In genomic region chr1:211258310-211258755, GRCh38 we compare ENCODE assay signal across 8 cellular contexts. TPM values are rescaled to one million over a fixed set of nuclear protein-coding genes. Genes with fewer than 3 reads are reported as not detected.
A peak's percentile ranks its signal among the peaks of the same experiment; 100 is the strongest.
DNase-seq lines count a peak whose midpoint lies in the region; ATAC-seq and TF ChIP-seq lines count a peak whose summit lies in the region.

No MANE protein-coding gene starts in this region.

- no peaks in the 10 kb centered on the region for H4K20me1 ChIP-seq in KMS-11 (ENCODE audit: insufficient read depth)
- H4K20me1 ChIP-seq in fibroblast of lung (ENCODE audit: control insufficient read depth, extremely low read depth, insufficient read depth, low read length) = no peaks in the 10 kb centered on the region

- peak overlapping the region; percentile 70 for H3K4me3 Mint-ChIP-seq in Calu3 (ENCODE audit: low read depth, unreplicated experiment)
- peak overlapping the region; percentile 92 for H3K4me3 Mint-ChIP-seq in activated T-helper 17 cell treated with anti-CD3 and anti-CD28 coated beads, Interleukin-2, amount 50 U/mL, for 72 hours
- H3K4me3 Mint-ChIP-seq in naive thymus-derived CD8-positive, alpha-beta T cell = peak overlapping the region; percentile 90 to 96 (median 94)

- peaks cover 23% of the 10 kb centered on the region; the same call in 1 of the 2 replicates for H3K79me2 ChIP-seq in KMS-11 (ENCODE audit: insufficient read depth, low read depth)
- H3K79me2 ChIP-seq in fibroblast of lung (ENCODE audit: control insufficient read depth, insufficient read depth, low read length) = peaks cover 22% of the 10 kb centered on the region

- TF ChIP-seq CTCF in Calu3 (IDR thresholded peaks at IDR 0.05; ENCODE audit: unreplicated experiment) (no peak), KMS-11 (conservative IDR thresholded peaks at IDR 0.05; ENCODE audit: low read depth, low read length) (no peak), fibroblast of lung (conservative IDR thresholded peaks at IDR 0.05 in 1 of 2, IDR thresholded peaks at IDR 0.05 in 1 of 2; ENCODE audit: low read depth in 1 of 2, low read length in 2 of 2) (no peak)

- no peaks in the 10 kb centered on the region for H3K9me3 Mint-ChIP-seq in Calu3 (ENCODE audit: low read depth, unreplicated experiment)
- no peaks in the 10 kb centered on the region for H3K9me3 Mint-ChIP-seq in activated T-helper 17 cell treated with anti-CD3 and anti-CD28 coated beads, Interleukin-2, amount 50 U/mL, for 72 hours
- no peaks in the 10 kb centered on the region for H3K9me3 Mint-ChIP-seq in naive thymus-derived CD8-positive, alpha-beta T cell

- H3K27ac ChIP-seq in KMS-11 = peak overlapping the region; percentile 99
- peak overlapping the region; percentile 86 for H3K27ac ChIP-seq in fibroblast of lung (ENCODE audit: insufficient read depth, low read length)

- DNase-seq in Calu3 (peak; percentile 79), RPMI7951 (ENCODE audit: low read depth) (peak; percentile 76), fibroblast of lung (ENCODE audit: low read depth in 2 of 2) (peak; percentile 81 to 82)
- DNase-seq in naive thymus-derived CD8-positive, alpha-beta T cell = peak; percentile 35 to 81 (median 60)
- DNase-seq in stimulated activated naive CD4-positive, alpha-beta T cell treated with Interleukin-2 at 50 U/mL for 16 hours (lab: John Stamatoyannopoulos, UW) = peak; percentile 61

- H2AFZ ChIP-seq in KMS-11 (ENCODE audit: low read depth) (peak overlapping the region; percentile 87), fibroblast of lung (ENCODE audit: low read length) (peak overlapping the region; percentile 66)

- peak; percentile 44 for ATAC-seq in GM21717 (IDR thresholded peaks at IDR 0.05; ENCODE audit: unreplicated experiment)
- peak; percentile 14 for ATAC-seq in activated T-helper 17 cell treated with anti-CD3 and anti-CD28 coated beads, Interleukin-2, amount 50 U/mL, for 72 hours (replicated peaks)
- peak; percentile 35 to 43 for ATAC-seq in naive thymus-derived CD8-positive, alpha-beta T cell

- peaks cover 18% of the 10 kb centered on the region for H3K4me1 Mint-ChIP-seq in Calu3 (ENCODE audit: low read depth, unreplicated experiment)
- no peaks in the 10 kb centered on the region for H3K4me1 Mint-ChIP-seq in activated T-helper 17 cell treated with anti-CD3 and anti-CD28 coated beads, Interleukin-2, amount 50 U/mL, for 72 hours
- peaks cover 8 to 26% (median 23%) of the 10 kb centered on the region in 4 donors for H3K4me1 Mint-ChIP-seq in naive thymus-derived CD8-positive, alpha-beta T cell

- no peaks in the 10 kb centered on the region for H3K9me3 ChIP-seq in fibroblast of lung (ENCODE audit: control insufficient read depth, insufficient read depth, low read depth, low read length)

- H3K9ac ChIP-seq in KMS-11 = peak overlapping the region; percentile 97
- peak overlapping the region; percentile 73 for H3K9ac ChIP-seq in fibroblast of lung (ENCODE audit: insufficient read depth, low read length)

- intact Hi-C loops in Calu3 (cut with micrococcal nuclease; ENCODE audit: unreplicated experiment) = loop anchor here (10.0 kb wide), 1 partner anchor 814 kb away; no protein-coding TSS in a partner anchor

- POLR2A ChIA-PET in naive thymus-derived CD8-positive, alpha-beta T cell (lab: Charles Lee) = interaction anchor here (0.5 to 1.7 kb wide), 18 partner anchors 10 to 1028 kb away, joined by 3 to 14 read pairs (median 3); partner anchors contain the start of genes KCNH1 and PPP2R5A

- H3K4me2 ChIP-seq in KMS-11 = peak overlapping the region; percentile 77
- H3K4me2 ChIP-seq in fibroblast of lung (ENCODE audit: extremely low read depth, insufficient read depth, low read length) = peak overlapping the region; percentile 88

- H3K27ac Mint-ChIP-seq in Calu3 (ENCODE audit: unreplicated experiment) = peak overlapping the region; percentile 62
- peak overlapping the region; percentile 94 for H3K27ac Mint-ChIP-seq in activated T-helper 17 cell treated with anti-CD3 and anti-CD28 coated beads, Interleukin-2, amount 50 U/mL, for 72 hours
- peak overlapping the region; percentile 87 to 98 (median 96) for H3K27ac Mint-ChIP-seq in naive thymus-derived CD8-positive, alpha-beta T cell

- H3K4me3 ChIP-seq in KMS-11 (IDR thresholded peaks at IDR 0.05; ENCODE audit: insufficient read depth, low read depth, low read length) (peak overlapping the region; percentile 53), fibroblast of lung (replicated peaks in 1 of 4; ENCODE audit: control extremely low read depth in 1 of 4, insufficient read depth in 1 of 4, low read depth in 3 of 4, low read length in 4 of 4) (peak overlapping the region; percentile 44 to 93 (median 76))

- H3K27me3 Mint-ChIP-seq in Calu3 (ENCODE audit: unreplicated experiment) = no peaks in the 10 kb centered on the region
- H3K27me3 Mint-ChIP-seq in activated T-helper 17 cell treated with anti-CD3 and anti-CD28 coated beads, Interleukin-2, amount 50 U/mL, for 72 hours = no peaks in the 10 kb centered on the region
- H3K27me3 Mint-ChIP-seq in naive thymus-derived CD8-positive, alpha-beta T cell = no peaks in the 10 kb centered on the region

- H3K4me1 ChIP-seq in KMS-11 (ENCODE audit: low read depth, poor library complexity, severe bottlenecking) = peaks cover 28% of the 10 kb centered on the region
- peaks cover 6% of the 10 kb centered on the region for H3K4me1 ChIP-seq in fibroblast of lung (ENCODE audit: control insufficient read depth, extremely low read depth, insufficient read depth, low read length)

- H3K36me3 Mint-ChIP-seq in Calu3 (ENCODE audit: insufficient read depth, unreplicated experiment) = peaks cover 40% of the 10 kb centered on the region
- H3K36me3 Mint-ChIP-seq in activated T-helper 17 cell treated with anti-CD3 and anti-CD28 coated beads, Interleukin-2, amount 50 U/mL, for 72 hours (ENCODE audit: low read depth) = peaks cover 17% of the 10 kb centered on the region
- H3K36me3 Mint-ChIP-seq in naive thymus-derived CD8-positive, alpha-beta T cell = peaks cover 0 to 10% (median 3%) of the 10 kb centered on the region in 3 donors

- CTCF ChIA-PET in Calu3 (lab: Charles Lee) = interaction anchor here (0.7 to 1.3 kb wide), 7 partner anchors 12 to 257 kb away, joined by 3 to 7 read pairs (median 4); no protein-coding TSS in a partner anchor

- H3K36me3 ChIP-seq in KMS-11 (ENCODE audit: insufficient read depth) (no peaks in the 10 kb centered on the region), fibroblast of lung (ENCODE audit: control insufficient read depth, insufficient read depth, low read length) (no peaks in the 10 kb centered on the region)

- BruUV-seq in Calu3 (replicated peaks; lab: Mats Ljungman, UMichigan) = no TSS peak

- H3K27me3 ChIP-seq in KMS-11 (ENCODE audit: insufficient read depth, low read depth) = no peaks in the 10 kb centered on the region
- H3K27me3 ChIP-seq in fibroblast of lung (ENCODE audit: control insufficient read depth, insufficient read depth, low read length) = no peaks in the 10 kb centered on the region

RNA-seq across cellular contexts. Expression of gene RCOR3, which starts 0.8 kb away (rescaled TPM):
- total RNA-seq in Calu3 (2022) (48.0 and 54.1 TPM in 2 replicates), fibroblast of lung (17.5 and 24.9 TPM in 2 replicates)
- 14.8 and 15.6 TPM in 2 replicates for total RNA-seq in RPMI7951 (2014; rRNA removed; shearing (Covaris generic))
- 10 to 100 TPM; 33.6 to 52.1 TPM for total RNA-seq in activated T-helper 17 cell treated with anti-CD3 and anti-CD28 coated beads, Interleukin-2, amount 50 U/mL, for 72 hours
- 28.0 and 38.1 TPM in 2 replicates for polyA plus RNA-seq in fibroblast of lung
- polyA plus RNA-seq in fibroblast of lung (2012) = 20.6 and 24.4 TPM in 2 replicates
- 11.6 and 12.7 TPM in 2 replicates for polyA minus RNA-seq in fibroblast of lung (ENCODE audit: low replicate concordance)
- total RNA-seq in naive thymus-derived CD8-positive, alpha-beta T cell = 10 to 100 TPM; 84.8 to 88.6 TPM
- 10 to 100 TPM; 22.5 to 29.3 (median 24.7) TPM for polyA plus RNA-seq in naive thymus-derived CD8-positive, alpha-beta T cell

Comparison
In these comparisons a context has a peak if more than half of its experiments do, and no peak if none do; other contexts are left out.
1. Peak in every context shown above with its lines: DNase-seq, ATAC-seq, H3K4me3 ChIP-seq and H3K27ac ChIP-seq.